Comparison of ENCODE assay signal across 23 cellular contexts in the genomic region with DNA sequence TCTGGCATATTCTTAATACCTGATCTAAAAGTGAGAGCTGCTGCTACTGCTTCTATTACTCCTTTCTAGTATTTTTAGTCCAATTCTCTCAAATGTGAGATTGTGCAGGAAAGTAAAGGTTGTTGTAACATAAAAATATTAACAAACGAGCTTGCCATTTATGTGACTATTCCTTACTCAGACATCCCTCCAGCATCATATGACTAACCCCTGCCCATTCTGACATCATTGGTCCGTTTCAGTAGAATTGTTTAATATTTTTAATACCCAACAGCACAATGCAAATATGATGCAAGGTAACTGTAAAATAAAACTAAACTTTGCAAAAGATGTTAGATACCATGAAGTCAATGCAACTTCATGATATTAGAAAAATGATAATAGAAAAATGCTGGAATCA.
DNase-seq lines count a peak whose midpoint lies in the region; ATAC-seq, FAIRE-seq and TF ChIP-seq lines count a peak whose summit lies in the region.
"Had no signal": no experiment of that assay in that cellular context is flagged by ENCODE, and none has a peak within 500 bp of the region (broad histone marks: within the 10 kb centered on the region; RNA-seq: fewer than 3 reads in every experiment).

No MANE protein-coding gene starts in this region.

- H3K36me3 ChIP-seq in bronchial epithelial cell (ENCODE audit: control insufficient read depth, insufficient read depth, low read length), result no peaks in the 10 kb centered on the region
- no peaks in the 10 kb centered on the region for H3K36me3 ChIP-seq in smooth muscle cell (ENCODE audit: low read depth)
- H3K36me3 ChIP-seq in osteoblast (ENCODE audit: insufficient read depth, low read length), result no peaks in the 10 kb centered on the region
- H3K36me3 ChIP-seq: BE2C had no signal

- no peak for TF ChIP-seq RAD21 in A549 (conservative IDR thresholded peaks at IDR 0.05 in 1 of 2, IDR thresholded peaks at IDR 0.05 in 1 of 2)

- H3K79me1 ChIP-seq in H9 (ENCODE audit: insufficient read depth, low read depth, low read length, poor library complexity, severe bottlenecking), result no peaks in the 10 kb centered on the region

- TF ChIP-seq EP300 in A549 (IDR thresholded peaks at IDR 0.05), result no peak

- H2BK12ac ChIP-seq in H9 (ENCODE audit: insufficient read length, low read depth, low read length), result no peak overlapping the region

- no peaks in the 10 kb centered on the region for H3F3A ChIP-seq in smooth muscle cell (ENCODE audit: low read depth)

- no peak overlapping the region for H3T11ph ChIP-seq in H9 (ENCODE audit: low read length)

- no peak overlapping the region for H2BK120ac ChIP-seq in H9 (ENCODE audit: low read depth, low read length, poor library complexity, severe bottlenecking)

- no peak overlapping the region for H3K9ac ChIP-seq in H9 (ENCODE audit: extremely low read depth, insufficient read length, low read length)
- no peak overlapping the region for H3K9ac ChIP-seq in smooth muscle cell (ENCODE audit: low read depth)

- H3K27me3 ChIP-seq in bronchial epithelial cell (ENCODE audit: control insufficient read depth, insufficient read depth, low read length) (no peaks in the 10 kb centered on the region), foreskin keratinocyte (no peaks in the 10 kb centered on the region), H9 (ENCODE audit: insufficient read depth, low read length) (no peaks in the 10 kb centered on the region), smooth muscle cell (ENCODE audit: low read depth) (no peaks in the 10 kb centered on the region), osteoblast (ENCODE audit: insufficient read depth, low read length) (no peaks in the 10 kb centered on the region)
- H3K27me3 ChIP-seq: BE2C had no signal

- H2AFZ ChIP-seq in H9 (ENCODE audit: low read length) (no peak overlapping the region), smooth muscle cell (ENCODE audit: low read depth) (no peak overlapping the region), osteoblast (ENCODE audit: low read length) (no peak overlapping the region)
- H2AFZ ChIP-seq: GM23338 had no signal

- POLR2A ChIA-PET in A549 (lab: Yijun Ruan, JAX), result no interaction called here

- CTCF ChIA-PET in A549 (lab: Yijun Ruan, JAX), result interaction anchor here (1.0 kb wide), 1 partner anchor 17 kb away, joined by 3 read pairs; no protein-coding TSS in a partner anchor

- H2BK15ac ChIP-seq in H9 (ENCODE audit: low read depth, low read length), result no peak overlapping the region

- H3K4me2 ChIP-seq in A549 (no peak overlapping the region), H9 (ENCODE audit: insufficient read depth, insufficient read length, low read length) (no peak overlapping the region), smooth muscle cell (no peak overlapping the region), osteoblast (ENCODE audit: insufficient read depth, low read length) (no peak overlapping the region)
- H3K4me2 ChIP-seq: GM23338 had no signal

- H3K14ac ChIP-seq in H9 (ENCODE audit: insufficient read depth, low read length), result no peak overlapping the region

- no peaks in the 10 kb centered on the region for H3K36me3 Mint-ChIP-seq in H9 (ENCODE audit: insufficient read depth in 1 of 3, low read depth in 3 of 3)
- H3K36me3 Mint-ChIP-seq: CD4-positive, CD25-positive, alpha-beta regulatory T cell; CD8-positive, alpha-beta memory T cell had no signal

- H3K79me2 ChIP-seq in H9 (ENCODE audit: insufficient read depth, low read length), result no peaks in the 10 kb centered on the region
- no peaks in the 10 kb centered on the region for H3K79me2 ChIP-seq in smooth muscle cell (ENCODE audit: low read depth)
- H3K79me2 ChIP-seq in osteoblast (ENCODE audit: insufficient read depth, low read length), result no peaks in the 10 kb centered on the region

- H3K4me1 ChIP-seq in A549 (no peaks in the 10 kb centered on the region), foreskin keratinocyte (peaks cover 19% of the 10 kb centered on the region), H9 (ENCODE audit: insufficient read depth, low read length) (no peaks in the 10 kb centered on the region), smooth muscle cell (ENCODE audit: low read depth) (no peaks in the 10 kb centered on the region), osteoblast (ENCODE audit: insufficient read depth, low read length) (peaks cover 16% of the 10 kb centered on the region)
- H3K4me1 ChIP-seq: BE2C had no signal

- H3K4ac ChIP-seq in H9 (ENCODE audit: low read depth, low read length), result no peak overlapping the region

- WGBS in A549 (ENCODE audit: missing lambda C conversion rate), result 6% methylated on average over 2 of the region's 2 CpGs
- WGBS in H9 (ENCODE audit: extremely low coverage, insufficient read length, low lambda C conversion rate), result no CpG with 5 or more reads among the region's 2 CpGs
- WGBS in smooth muscle cell (ENCODE audit: low lambda C conversion rate), result 87% methylated on average over 2 of the region's 2 CpGs

- H4K20me1 ChIP-seq in H9 (ENCODE audit: control insufficient read depth, insufficient read depth, insufficient read length) (no peaks in the 10 kb centered on the region), smooth muscle cell (ENCODE audit: low read depth) (no peaks in the 10 kb centered on the region), osteoblast (ENCODE audit: insufficient read depth, low read length) (no peaks in the 10 kb centered on the region)

- H4K8ac ChIP-seq in H9 (replicated peaks; ENCODE audit: insufficient read length, low read depth, low read length), result no peak overlapping the region

- FAIRE-seq in A549 (lab: Jason Lieb, UNC), result peak; percentile 13
- FAIRE-seq in bronchial epithelial cell (lab: Jason Lieb, UNC), result no peak
- FAIRE-seq: GM12892, GM18507, H54, HepG2 had no signal

- no peak overlapping the region for H3K27ac ChIP-seq in A549
- no peak overlapping the region for H3K27ac ChIP-seq in foreskin keratinocyte
- no peak overlapping the region for H3K27ac ChIP-seq in H9 (ENCODE audit: insufficient read length, low read depth, low read length)
- no peak overlapping the region for H3K27ac ChIP-seq in smooth muscle cell (ENCODE audit: low read depth)
- H3K27ac ChIP-seq in osteoblast (ENCODE audit: low read depth, low read length), result no peak overlapping the region

- H3K9me3 ChIP-seq in A549 (no peaks in the 10 kb centered on the region), H9 (ENCODE audit: control insufficient read depth, low read depth, low read length) (no peaks in the 10 kb centered on the region), smooth muscle cell (replicated peaks; ENCODE audit: low read depth) (no peaks in the 10 kb centered on the region), osteoblast (ENCODE audit: low read depth, low read length) (no peaks in the 10 kb centered on the region)
- H3K9me3 ChIP-seq: BE2C had no signal

- H3K23me2 ChIP-seq in H9 (ENCODE audit: insufficient read length, low read depth, low read length, poor library complexity, severe bottlenecking), result no peaks in the 10 kb centered on the region

- no peak overlapping the region for H3K27ac Mint-ChIP-seq in H9
- H3K27ac Mint-ChIP-seq: CD4-positive, CD25-positive, alpha-beta regulatory T cell; CD8-positive, alpha-beta memory T cell; GM23338 had no signal

- no peak overlapping the region for H3K56ac ChIP-seq in H9 (ENCODE audit: insufficient read length, low read depth, low read length)

- no peak for ATAC-seq in A549
- peak; percentile 17 for ATAC-seq in foreskin keratinocyte
- ATAC-seq: GM23338, HepG2 had no signal

- no peak for DNase-seq in A549 (ENCODE audit: low read depth in 1 of 2, low spot score in 1 of 2)
- peak; percentile 69 for DNase-seq in ELR (ENCODE audit: low read depth)
- peak; percentile 39 for DNase-seq in bronchial epithelial cell (ENCODE audit: low read depth)
- no peak for DNase-seq in foreskin keratinocyte
- DNase-seq in H9, result no peak
- DNase-seq in smooth muscle cell (lab: John Stamatoyannopoulos, UW; ENCODE audit: unreplicated experiment), result no peak
- no peak for DNase-seq in osteoblast (ENCODE audit: insufficient read length, low spot score, missing footprints)
- DNase-seq: ACHN; BE2C; C1 segment of cervical spinal cord; CD4-positive, CD25-positive, alpha-beta regulatory T cell; CD8-positive, alpha-beta memory T cell; COR-L47; DMS 273 treated with DMSO at 0.1 percent for 48 hours; DMS53; DND-41; GDM1; KG1 had no signal

- H3K4me1 Mint-ChIP-seq in H9, result peaks cover 3 to 7% of the 10 kb centered on the region in 2 experiments; a peak in 3 of 4 replicates
- H3K4me1 Mint-ChIP-seq: CD4-positive, CD25-positive, alpha-beta regulatory T cell; CD8-positive, alpha-beta memory T cell had no signal

- H3K4me3 ChIP-seq in A549, result no peak overlapping the region
- H3K4me3 ChIP-seq in bronchial epithelial cell (ENCODE audit: low read depth, low read length), result no peak overlapping the region
- H3K4me3 ChIP-seq in smooth muscle cell, result no peak overlapping the region
- H3K4me3 ChIP-seq in osteoblast (ENCODE audit: insufficient read depth, low read length), result no peak overlapping the region
- H3K4me3 ChIP-seq: GM23338 had no signal

- H2BK20ac ChIP-seq in H9 (ENCODE audit: low read depth, low read length, poor library complexity, severe bottlenecking), result no peak overlapping the region

- no peak overlapping the region for H3K18ac ChIP-seq in H9 (ENCODE audit: insufficient read length, low read depth, low read length)

- no peaks in the 10 kb centered on the region for H3K9me3 Mint-ChIP-seq in H9
- H3K9me3 Mint-ChIP-seq: CD8-positive, alpha-beta memory T cell; GM23338 had no signal

- H4K5ac ChIP-seq in H9 (ENCODE audit: insufficient read length, low read depth, low read length), result no peak overlapping the region

- H2BK5ac ChIP-seq in H9 (ENCODE audit: insufficient read length, low read length), result no peak overlapping the region

- TF ChIP-seq CTCF in A549 (IDR thresholded peaks at IDR 0.05), result no peak
- TF ChIP-seq CTCF in bronchial epithelial cell (IDR thresholded peaks at IDR 0.05; ENCODE audit: insufficient read depth, low read length, severe bottlenecking), result no peak
- TF ChIP-seq CTCF in foreskin keratinocyte (conservative IDR thresholded peaks at IDR 0.05), result no peak
- TF ChIP-seq CTCF in H9 (conservative IDR thresholded peaks at IDR 0.05), result no peak
- no peak for TF ChIP-seq CTCF in smooth muscle cell (IDR thresholded peaks at IDR 0.05; ENCODE audit: borderline replicate concordance, insufficient read depth, poor library complexity, severe bottlenecking)
- no peak for TF ChIP-seq CTCF in osteoblast (IDR thresholded peaks at IDR 0.05; ENCODE audit: extremely low read depth, low read depth, low read length)

- no peak overlapping the region for H2AK5ac ChIP-seq in H9 (ENCODE audit: insufficient read length, low read length)

- no peak overlapping the region for H4K91ac ChIP-seq in H9 (ENCODE audit: insufficient read length, low read depth, low read length)

- H3K27me3 Mint-ChIP-seq in H9 (ENCODE audit: low read depth), result no peaks in the 10 kb centered on the region; the same call in 1 of the 2 replicates

- no peak for TF ChIP-seq POLR2A in A549 (IDR thresholded peaks at IDR 0.05; ENCODE audit: low read length)

- no peak overlapping the region for H3K23ac ChIP-seq in H9 (ENCODE audit: insufficient read length, low read depth, low read length)

- no peak overlapping the region for H3K4me3 Mint-ChIP-seq in H9
- H3K4me3 Mint-ChIP-seq: CD4-positive, CD25-positive, alpha-beta regulatory T cell; CD8-positive, alpha-beta memory T cell; GM23338 had no signal

TF ChIP-seq in A549, 52 proteins besides CTCF, POLR2A, EP300 and RAD21 (continues in another document):
- TF ChIP-seq RCOR1 (IDR thresholded peaks at IDR 0.05; ENCODE audit: low read depth, low read length), result no peak
- no peak for TF ChIP-seq TFCP2L1 (CRISPR knock-in tag; IDR thresholded peaks at IDR 0.05)
- no peak for TF ChIP-seq CHD4 (IDR thresholded peaks at IDR 0.05; ENCODE audit: borderline replicate concordance)

Comparison
In these comparisons a context has a peak if more than half of its experiments do, and no peak if none do; other contexts are left out.
1. DNase-seq: peak in ELR (single experiment) and bronchial epithelial cell (single experiment); none in A549 (0 of 2), foreskin keratinocyte (0 of 2), H9 (single experiment), smooth muscle cell (single experiment) and osteoblast (single experiment).